30 cellular contexts compared by ENCODE assay signal in genomic region chr1:183648042-183648441, GRCh38. TPM values are rescaled to one million over a fixed set of nuclear protein-coding genes. Genes with fewer than 3 reads are reported as not detected.
"Had no signal": no experiment of that assay in that cellular context is flagged by ENCODE, and none has a peak within 500 bp of the region (broad histone marks: within the 10 kb centered on the region; RNA-seq: fewer than 3 reads in every experiment).

No MANE protein-coding gene starts in this region.

- H3K4me1 ChIP-seq: ascending aorta, foreskin keratinocyte, parathyroid adenoma, psoas muscle had no signal

- H3K27me3 ChIP-seq: ascending aorta, brain microvascular endothelial cell, esophagus muscularis mucosa, foreskin keratinocyte, heart left ventricle, transverse colon had no signal

- H3K9me3 ChIP-seq: ascending aorta, esophagus muscularis mucosa, heart left ventricle, psoas muscle, transverse colon had no signal

- ATAC-seq: activated CD4-positive, CD25-positive, alpha-beta regulatory T cell treated with anti-CD3 and anti-CD28 coated beads, Interleukin-2, amount 50 U/mL, for 24 hours; foreskin keratinocyte; heart left ventricle; left colon; naive thymus-derived CD8-positive, alpha-beta T cell; psoas muscle had no signal

- H3K4me3 ChIP-seq: ascending aorta, esophagus muscularis mucosa, heart left ventricle, psoas muscle, smooth muscle cell, transverse colon had no signal

- H3K36me3 ChIP-seq: ascending aorta, brain microvascular endothelial cell, esophagus muscularis mucosa, heart left ventricle, transverse colon, WERI-Rb-1 had no signal

- H3K27ac ChIP-seq: ascending aorta, brain microvascular endothelial cell, esophagus muscularis mucosa, foreskin keratinocyte, parathyroid adenoma, psoas muscle, transverse colon, WERI-Rb-1 had no signal

- DNase-seq: activated CD4-positive, alpha-beta memory T cell treated with anti-CD3 and anti-CD28 coated beads for 36 hours; activated CD4-positive, alpha-beta T cell treated with anti-CD3 and anti-CD28 coated beads, Interleukin-2, amount 10 ng/mL, durations not matched to agents 24 days and 14 days; activated CD8-positive, alpha-beta memory T cell treated with anti-CD3 and anti-CD28 coated beads, Interleukin-2, amount 50 U/mL, for 48 hours; activated gamma-delta T cell; activated naive CD4-positive, alpha-beta T cell treated with anti-CD3 and anti-CD28 coated beads, Interleukin-2, amount 10 ng/mL, durations not matched to agents 7 days and 5 days; activated naive CD8-positive, alpha-beta T cell treated with anti-CD3 and anti-CD28 coated beads, Interleukin-2, amount 10 ng/mL, durations not matched to agents 7 days and 5 days; activated T-cell treated with anti-CD3 and anti-CD28 coated beads, Interleukin-2, amount 50 U/mL, for 24 hours; brain microvascular endothelial cell; foreskin keratinocyte; heart left ventricle; hypothalamus; immature natural killer cell; kidney; left colon; naive thymus-derived CD8-positive, alpha-beta T cell; occipital lobe; psoas muscle; stimulated activated naive CD4-positive, alpha-beta T cell; T-helper 9 cell; transverse colon; WERI-Rb-1 had no signal

RNA-seq across cellular contexts. Expression of gene APOBEC4, which starts 5.1 kb away (rescaled TPM):
- total RNA-seq: activated CD4-positive, alpha-beta memory T cell treated with anti-CD3 and anti-CD28 coated beads for 36 hours; activated CD4-positive, alpha-beta T cell treated with anti-CD3 and anti-CD28 coated beads, Interleukin-2, amount 10 ng/mL, durations not matched to agents 24 days and 14 days; activated naive CD8-positive, alpha-beta T cell treated with anti-CD3 and anti-CD28 coated beads, Interleukin-2, amount 10 ng/mL, durations not matched to agents 7 days and 5 days; ascending aorta; esophagus muscularis mucosa; foreskin keratinocyte; heart left ventricle; kidney; lower leg skin; naive thymus-derived CD8-positive, alpha-beta T cell; neural crest cell; occipital lobe; psoas muscle; smooth muscle cell; T-helper 1 cell treated with Interleukin-12 subunit alpha and Interleukin-12 subunit beta and Interleukin-4 antibody, amounts not matched to agents 30 ng/mL and 1 ng/mL, for 36 hours; temporal lobe had no signal

RNA-seq across cellular contexts. Expression of gene NCF2, which starts 57.8 kb away (rescaled TPM):
- total RNA-seq: neural crest cell had no signal
